In the genomic region with DNA sequence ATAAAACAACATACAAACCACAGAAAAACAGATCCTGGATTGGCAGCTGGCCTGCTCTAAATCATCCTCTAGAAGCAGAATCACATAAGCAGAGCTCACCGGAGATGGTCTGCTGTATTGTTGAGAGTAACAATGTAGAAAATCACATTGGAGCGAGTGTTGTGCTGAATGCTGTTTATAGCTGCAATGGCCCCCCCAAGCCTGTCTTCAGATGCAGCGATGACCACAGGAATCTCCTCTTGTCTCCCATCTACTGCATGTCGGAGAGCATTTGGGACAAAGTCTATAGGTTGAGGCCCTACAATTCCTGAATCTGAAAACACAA, we compare ENCODE assay signal across 16 cellular contexts. TPM values are rescaled to one million over a fixed set of nuclear protein-coding genes. Genes with fewer than 3 reads are reported as not detected.
DNase-seq lines count a peak whose midpoint lies in the region; ATAC-seq and TF ChIP-seq lines count a peak whose summit lies in the region.
"Had no signal": no experiment of that assay in that cellular context is flagged by ENCODE, and none has a peak within 500 bp of the region (broad histone marks: within the 10 kb centered on the region; RNA-seq: fewer than 3 reads in every experiment).

No MANE protein-coding gene starts in this region.

- H3K4me3 Mint-ChIP-seq in activated T-cell treated with anti-CD3 and anti-CD28 coated beads, Interleukin-2, amount 50 U/mL, for 72 hours: no peak overlapping the region
- H3K4me3 Mint-ChIP-seq in brain: peak overlapping the region in 1 of 5 experiments; percentile 40
- no peak overlapping the region for H3K4me3 Mint-ChIP-seq in stimulated activated effector memory CD8-positive, alpha-beta T cell treated with anti-CD3 and anti-CD28 coated beads, Interleukin-12 subunit alpha, Interleukin-12 subunit beta, amount 100 ng/mL, for 72 hours
- H3K4me3 Mint-ChIP-seq: effector memory CD8-positive, alpha-beta T cell had no signal

- H3K36me3 ChIP-seq in PC-3 (ENCODE audit: low read depth, low read length): peaks cover 45% of the 10 kb centered on the region

- H3K9me2 ChIP-seq in PC-3 (replicated peaks; ENCODE audit: low read length): no peaks in the 10 kb centered on the region

- H3K9me3 Mint-ChIP-seq in activated T-cell treated with anti-CD3 and anti-CD28 coated beads, Interleukin-2, amount 50 U/mL, for 72 hours: no peaks in the 10 kb centered on the region
- no peaks in the 10 kb centered on the region for H3K9me3 Mint-ChIP-seq in brain
- H3K9me3 Mint-ChIP-seq in stimulated activated effector memory CD8-positive, alpha-beta T cell treated with anti-CD3 and anti-CD28 coated beads, Interleukin-12 subunit alpha, Interleukin-12 subunit beta, amount 100 ng/mL, for 72 hours: no peaks in the 10 kb centered on the region
- H3K9me3 Mint-ChIP-seq: effector memory CD8-positive, alpha-beta T cell had no signal

- no peak for DNase-seq in activated T-cell treated with anti-CD3 and anti-CD28 coated beads, Interleukin-2, amount 50 U/mL, for 72 hours
- DNase-seq in activated T-cell treated with anti-CD3 and anti-CD28 coated beads, Interleukin-2, amount 50 U/mL, for 1 hour: no peak
- DNase-seq in PC-3: no peak
- no peak for DNase-seq in stimulated activated effector memory CD8-positive, alpha-beta T cell treated with anti-CD3 and anti-CD28 coated beads, Interleukin-12 subunit alpha, Interleukin-12 subunit beta, amount 100 ng/mL, for 72 hours (ENCODE audit: low spot score in 2 of 2)
- DNase-seq in mesenteric fat pad (ENCODE audit: low spot score): no peak
- DNase-seq in KG1 (lab: John Stamatoyannopoulos, UW): no peak
- DNase-seq: central memory CD4-positive, alpha-beta T cell; effector memory CD8-positive, alpha-beta T cell; NCI-H774; SHP77; stimulated activated CD4-positive, alpha-beta T cell treated with anti-CD3 and anti-CD28 coated beads, Interleukin-1b, Interleukin-23, amount 100 ng/mL, for 48 hours; transverse colon had no signal

- BruUV-seq in PC-3 (replicated peaks; lab: Mats Ljungman, UMichigan): no TSS peak

- H3K4me1 ChIP-seq in PC-3 (ENCODE audit: insufficient read depth, low read length): no peaks in the 10 kb centered on the region
- H3K4me1 ChIP-seq: right atrium auricular region, transverse colon had no signal

- intact Hi-C loops in PC-3 (cut with micrococcal nuclease): loop anchor here (1.0 kb wide), 1 partner anchor 8 kb away; a partner anchor contains a TSS

- H3K4me2 ChIP-seq in PC-3 (ENCODE audit: low read length): no peak overlapping the region

- peaks cover 17% of the 10 kb centered on the region; the same call in 1 of the 2 replicates for H3K79me2 ChIP-seq in PC-3 (ENCODE audit: low read length)

- H3K27me3 ChIP-seq in PC-3 (ENCODE audit: low read length): no peaks in the 10 kb centered on the region
- H3K27me3 ChIP-seq: right atrium auricular region, transverse colon had no signal

- no peaks in the 10 kb centered on the region for H3K9me3 ChIP-seq in PC-3 (ENCODE audit: low read length)
- H3K9me3 ChIP-seq: right atrium auricular region, transverse colon had no signal

- H3K27me3 Mint-ChIP-seq in activated T-cell treated with anti-CD3 and anti-CD28 coated beads, Interleukin-2, amount 50 U/mL, for 72 hours (ENCODE audit: low read depth): no peaks in the 10 kb centered on the region
- H3K27me3 Mint-ChIP-seq in brain: peaks cover 3% of the 10 kb centered on the region
- H3K27me3 Mint-ChIP-seq: effector memory CD8-positive, alpha-beta T cell had no signal

- H3F3A ChIP-seq in PC-3 (ENCODE audit: low read length, unreplicated experiment): peaks cover 36% of the 10 kb centered on the region

- CTCF ChIA-PET in PC-3 (lab: Charles Lee): no interaction called here

- H3K9ac ChIP-seq in PC-3 (ENCODE audit: low read length): no peak overlapping the region

- H3K27ac ChIP-seq in PC-3 (ENCODE audit: low read length): no peak overlapping the region
- H3K27ac ChIP-seq: right atrium auricular region had no signal

- peaks cover 9 to 31% of the 10 kb centered on the region in 2 donors for H3K36me3 Mint-ChIP-seq in activated T-cell treated with anti-CD3 and anti-CD28 coated beads, Interleukin-2, amount 50 U/mL, for 72 hours (ENCODE audit: insufficient read depth in 2 of 2)
- peaks cover 50% of the 10 kb centered on the region for H3K36me3 Mint-ChIP-seq in brain
- peaks cover 75% of the 10 kb centered on the region for H3K36me3 Mint-ChIP-seq in stimulated activated effector memory CD8-positive, alpha-beta T cell treated with anti-CD3 and anti-CD28 coated beads, Interleukin-12 subunit alpha, Interleukin-12 subunit beta, amount 100 ng/mL, for 72 hours

- POLR2A ChIA-PET in PC-3 (lab: Charles Lee; ENCODE audit: unreplicated experiment): no interaction called here

- TF ChIP-seq CTCF in PC-3 (conservative IDR thresholded peaks at IDR 0.05; ENCODE audit: low read depth, low read length): no peak
- no peak for TF ChIP-seq CTCF in brain (conservative IDR thresholded peaks at IDR 0.05)

- no peak for ATAC-seq in activated T-cell treated with anti-CD3 and anti-CD28 coated beads, Interleukin-2, amount 50 U/mL, for 72 hours (replicated peaks in 1 of 2)
- ATAC-seq in PC-3 (peak; percentile 11; the same call in 1 of the 2 replicates), GM19455 (IDR thresholded peaks at IDR 0.05; ENCODE audit: unreplicated experiment) (no peak)
- ATAC-seq in stimulated activated effector memory CD8-positive, alpha-beta T cell treated with anti-CD3 and anti-CD28 coated beads, Interleukin-12 subunit alpha, Interleukin-12 subunit beta, amount 100 ng/mL, for 72 hours: no peak
- ATAC-seq: left lobe of liver had no signal

- peaks cover 14% of the 10 kb centered on the region for H4K20me1 ChIP-seq in PC-3 (ENCODE audit: low read length)

- no peak overlapping the region for H3K4me3 ChIP-seq in PC-3 (ENCODE audit: low read length)
- H3K4me3 ChIP-seq: right atrium auricular region, transverse colon had no signal

- H3K27ac Mint-ChIP-seq in activated T-cell treated with anti-CD3 and anti-CD28 coated beads, Interleukin-2, amount 50 U/mL, for 72 hours: peak overlapping the region; percentile 94
- H3K27ac Mint-ChIP-seq in brain: peak overlapping the region in 4 of 5 experiments; percentile 11 to 68 (median 44)
- H3K27ac Mint-ChIP-seq in stimulated activated effector memory CD8-positive, alpha-beta T cell treated with anti-CD3 and anti-CD28 coated beads, Interleukin-12 subunit alpha, Interleukin-12 subunit beta, amount 100 ng/mL, for 72 hours: peak overlapping the region; percentile 77
- H3K27ac Mint-ChIP-seq: effector memory CD8-positive, alpha-beta T cell had no signal

- H2AFZ ChIP-seq in PC-3 (ENCODE audit: low read length): no peak overlapping the region

- peaks cover 34% of the 10 kb centered on the region for H3K4me1 Mint-ChIP-seq in activated T-cell treated with anti-CD3 and anti-CD28 coated beads, Interleukin-2, amount 50 U/mL, for 72 hours (ENCODE audit: low read depth)
- H3K4me1 Mint-ChIP-seq in brain: peaks cover 10% of the 10 kb centered on the region
- peaks cover 35% of the 10 kb centered on the region for H3K4me1 Mint-ChIP-seq in stimulated activated effector memory CD8-positive, alpha-beta T cell treated with anti-CD3 and anti-CD28 coated beads, Interleukin-12 subunit alpha, Interleukin-12 subunit beta, amount 100 ng/mL, for 72 hours

RNA-seq across cellular contexts. Expression of a gene that starts 8.0 kb away (rescaled TPM):
- 10 to 100 TPM; 37.8 to 38.3 TPM for total RNA-seq in activated T-cell treated with anti-CD3 and anti-CD28 coated beads, Interleukin-2, amount 50 U/mL, for 72 hours
- 53.6 and 70.2 TPM in 2 replicates for total RNA-seq in PC-3 (2014; rRNA removed)
- 29.4 TPM for polyA plus RNA-seq in brain (ENCODE audit: insufficient read depth, low read depth, low replicate concordance)
- total RNA-seq in mesenteric fat pad: 33.2 TPM

RNA-seq across cellular contexts. Expression of a gene that starts 8.3 kb away (rescaled TPM):
- total RNA-seq in activated T-cell treated with anti-CD3 and anti-CD28 coated beads, Interleukin-2, amount 50 U/mL, for 72 hours: 100 to 1,000 TPM; 100 to 111 TPM
- total RNA-seq in PC-3 (2014; rRNA removed): 114 and 133 TPM in 2 replicates
- polyA plus RNA-seq in brain (ENCODE audit: insufficient read depth, low read depth, low replicate concordance): 130 TPM
- total RNA-seq in mesenteric fat pad: 65.7 TPM

RNA-seq across cellular contexts. Expression of a gene that starts 11.8 kb away (rescaled TPM):
- 100 to 1,000 TPM; 131 to 158 TPM for total RNA-seq in activated T-cell treated with anti-CD3 and anti-CD28 coated beads, Interleukin-2, amount 50 U/mL, for 72 hours
- total RNA-seq in PC-3 (2014; rRNA removed): 219 TPM in 2 replicates
- polyA plus RNA-seq in brain (ENCODE audit: insufficient read depth, low read depth, low replicate concordance): 13.4 TPM
- total RNA-seq in mesenteric fat pad: 113 TPM

RNA-seq across cellular contexts. Expression of a gene that starts 11.9 kb away (rescaled TPM):
- 10 to 100 TPM; 66.2 to 66.7 TPM for total RNA-seq in activated T-cell treated with anti-CD3 and anti-CD28 coated beads, Interleukin-2, amount 50 U/mL, for 72 hours
- total RNA-seq in PC-3 (2014; rRNA removed): 59.7 and 67.8 TPM in 2 replicates
- 27.5 TPM for polyA plus RNA-seq in brain (ENCODE audit: insufficient read depth, low read depth, low replicate concordance)
- total RNA-seq in mesenteric fat pad: 94.0 TPM
